8 cellular contexts compared by ENCODE assay signal in genomic region chr19:16041571-16042386, GRCh38. TPM values are rescaled to one million over a fixed set of nuclear protein-coding genes. Genes with fewer than 3 reads are reported as not detected.
DNase-seq lines count a peak whose midpoint lies in the region; ATAC-seq and FAIRE-seq lines count a peak whose summit lies in the region.

No MANE protein-coding gene starts in this region.

- H3K27me3 ChIP-seq in duodenal mucosa (ENCODE audit: control insufficient read depth in 1 of 2, insufficient read depth in 2 of 2, low read length in 2 of 2) = no peaks in the 10 kb centered on the region

- no peak for ATAC-seq in GM18867 (IDR thresholded peaks at IDR 0.05; ENCODE audit: unreplicated experiment)

- in situ Hi-C loops in ACHN (cut with HindIII; ENCODE audit: low pct_ligation_motif_present, low pct_unique_long_range_greater_than_20kb, low sequenced_read_pairs) = no loop called here

- H3K36me3 ChIP-seq in duodenal mucosa (ENCODE audit: control insufficient read depth in 1 of 2, insufficient read depth in 2 of 2, low read length in 2 of 2) = no peaks in the 10 kb centered on the region

- H3K27ac ChIP-seq in duodenal mucosa (ENCODE audit: low read depth, low read length) = no peak overlapping the region

- H3K4me1 ChIP-seq in duodenal mucosa (ENCODE audit: control insufficient read depth in 1 of 2, insufficient read depth in 2 of 2, low read length in 2 of 2) = peaks cover 4 to 11% of the 10 kb centered on the region in 2 donors

- peak; percentile 84 for FAIRE-seq in GM19239 (lab: Jason Lieb, UNC)

- H3K4me1 Mint-ChIP-seq in activated CD4-positive, alpha-beta memory T cell treated with anti-CD3 and anti-CD28 coated beads, Interleukin-2, amount 10 ng/mL, durations not matched to agents 7 days and 5 days = peaks cover 19% of the 10 kb centered on the region

- H3K9me3 Mint-ChIP-seq in activated CD4-positive, alpha-beta memory T cell treated with anti-CD3 and anti-CD28 coated beads, Interleukin-2, amount 10 ng/mL, durations not matched to agents 7 days and 5 days = no peaks in the 10 kb centered on the region

- no peak overlapping the region for H3K27ac Mint-ChIP-seq in activated CD4-positive, alpha-beta memory T cell treated with anti-CD3 and anti-CD28 coated beads, Interleukin-2, amount 10 ng/mL, durations not matched to agents 7 days and 5 days

- H3K9me3 ChIP-seq in duodenal mucosa (ENCODE audit: control insufficient read depth in 1 of 2, low read length in 2 of 2) = no peaks in the 10 kb centered on the region

- no peaks in the 10 kb centered on the region for H3K36me3 Mint-ChIP-seq in activated CD4-positive, alpha-beta memory T cell treated with anti-CD3 and anti-CD28 coated beads, Interleukin-2, amount 10 ng/mL, durations not matched to agents 7 days and 5 days (ENCODE audit: low read depth)

- peaks cover 5% of the 10 kb centered on the region for H3K27me3 Mint-ChIP-seq in activated CD4-positive, alpha-beta memory T cell treated with anti-CD3 and anti-CD28 coated beads, Interleukin-2, amount 10 ng/mL, durations not matched to agents 7 days and 5 days

- POLR2A ChIA-PET in activated CD4-positive, alpha-beta memory T cell treated with anti-CD3 and anti-CD28 coated beads, Interleukin-2, amount 10 ng/mL, durations not matched to agents 7 days and 5 days (lab: Charles Lee) = interaction anchor here (0.6 to 4.4 kb wide), 12 partner anchors 29 to 158 kb away, joined by 3 to 15 read pairs (median 4); partner anchors contain the start of genes FAM32A and RAB8A

- CTCF ChIA-PET in activated CD4-positive, alpha-beta memory T cell treated with anti-CD3 and anti-CD28 coated beads, Interleukin-2, amount 10 ng/mL, durations not matched to agents 7 days and 5 days (lab: Charles Lee) = interaction anchor here (0.7 to 3.7 kb wide), 41 partner anchors 10 to 412 kb away, joined by 3 to 31 read pairs (median 4); partner anchors contain the start of genes AP1M1, FAM32A and RAB8A

- H3K4me3 ChIP-seq in duodenal mucosa (ENCODE audit: low read depth in 1 of 2, low read length in 2 of 2) = peak overlapping the region; percentile 12 to 28

- H3K4me3 Mint-ChIP-seq in activated CD4-positive, alpha-beta memory T cell treated with anti-CD3 and anti-CD28 coated beads, Interleukin-2, amount 10 ng/mL, durations not matched to agents 7 days and 5 days = no peak overlapping the region

- H3K9ac ChIP-seq in duodenal mucosa (ENCODE audit: low read depth in 1 of 2, low read length in 2 of 2) = peak overlapping the region; percentile 22 to 51

- DNase-seq in ACHN = peak; percentile 60
- peak; percentile 79 for DNase-seq in GM19239 (ENCODE audit: insufficient read length, low spot score)
- peak; percentile 54 for DNase-seq in NCI-H748 (lab: John Stamatoyannopoulos, UW; ENCODE audit: unreplicated experiment)
- DNase-seq in activated CD4-positive, alpha-beta memory T cell treated with anti-CD3 and anti-CD28 coated beads, Interleukin-2, amount 10 ng/mL, durations not matched to agents 7 days and 5 days = peak; percentile 78
- DNase-seq in medulla oblongata (ENCODE audit: extremely low spot score) = peak; percentile 82
- peak; percentile 69 for DNase-seq in stimulated activated CD8-positive, alpha-beta memory T cell treated with anti-CD3 and anti-CD28 coated beads, Interleukin-12 subunit alpha, Interleukin-12 subunit beta, amount 100 ng/mL, for 1 hour (ENCODE audit: low read depth)

RNA-seq across cellular contexts. Expression of gene TPM4, which starts 34.5 kb away (rescaled TPM):
- 100 to 1,000 TPM; 592 to 611 TPM for total RNA-seq in activated CD4-positive, alpha-beta memory T cell treated with anti-CD3 and anti-CD28 coated beads, Interleukin-2, amount 10 ng/mL, durations not matched to agents 7 days and 5 days
